Comparison of ENCODE assay signal across 24 cellular contexts in the genomic region with DNA sequence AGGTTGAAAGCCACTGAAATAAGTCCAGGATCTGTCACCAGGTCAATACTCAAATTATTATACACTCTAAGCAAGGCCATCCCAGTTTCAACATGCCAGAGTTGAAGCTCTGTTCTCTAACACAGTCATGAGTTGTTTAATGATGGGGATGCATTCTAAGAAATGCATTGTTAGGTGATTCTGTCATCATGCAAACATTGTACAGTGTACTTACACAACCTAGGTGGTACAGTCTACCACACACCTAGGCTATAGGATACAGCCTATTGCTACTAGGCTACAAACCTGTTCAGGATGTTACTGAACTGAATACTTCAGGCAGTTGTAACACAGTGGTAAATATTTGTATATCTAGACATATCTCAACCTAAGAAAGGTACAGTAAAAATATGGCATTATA.
DNase-seq lines count a peak whose midpoint lies in the region; ATAC-seq, FAIRE-seq and TF ChIP-seq lines count a peak whose summit lies in the region.
"Had no signal": no experiment of that assay in that cellular context is flagged by ENCODE, and none has a peak within 500 bp of the region (broad histone marks: within the 10 kb centered on the region; RNA-seq: fewer than 3 reads in every experiment).

No MANE protein-coding gene starts in this region.

- H3K4me3 ChIP-seq in HepG2 (replicated peaks in 1 of 3; ENCODE audit: insufficient read depth in 1 of 3, low read depth in 2 of 3, low read length in 3 of 3) (no peak overlapping the region), right lobe of liver (no peak overlapping the region), smooth muscle cell (no peak overlapping the region), transverse colon (no peak overlapping the region)
- H3K4me3 ChIP-seq: PC-9, skin epidermis had no signal

- POLR2A ChIA-PET in HepG2 (lab: Yijun Ruan, JAX): no interaction called here
- POLR2A ChIA-PET in RWPE1 (lab: Yijun Ruan, JAX; ENCODE audit: low non-redundant PET): no interaction called here
- POLR2A ChIA-PET in WTC11 (lab: Charles Lee): no interaction called here

- no peaks in the 10 kb centered on the region for H3K36me3 Mint-ChIP-seq in WTC11

- H4K20me1 ChIP-seq in HepG2 (ENCODE audit: insufficient read depth, low read length) (no peaks in the 10 kb centered on the region), smooth muscle cell (ENCODE audit: low read depth) (peaks cover 21% of the 10 kb centered on the region)

- no peak for TF ChIP-seq RAD21 in HepG2 (CRISPR knock-in tag; IDR thresholded peaks at IDR 0.05)

- H3K27ac Mint-ChIP-seq in WTC11: no peak overlapping the region
- H3K27ac Mint-ChIP-seq: CD4-positive, alpha-beta memory T cell; stimulated activated naive CD8-positive, alpha-beta T cell treated with anti-CD3 and anti-CD28 coated beads, Interleukin-15, Interleukin-2, amounts not matched to agents 100 ng/mL and 50 ng/mL, for 24 hours; type B pancreatic cell had no signal

- no peak overlapping the region for H3K27ac ChIP-seq in HepG2 (ENCODE audit: extremely low read length, insufficient read depth, low read length)
- H3K27ac ChIP-seq in right lobe of liver: no peak overlapping the region
- no peak overlapping the region for H3K27ac ChIP-seq in RWPE1
- H3K27ac ChIP-seq in smooth muscle cell (ENCODE audit: low read depth): peak overlapping the region; percentile 3
- no peak overlapping the region for H3K27ac ChIP-seq in transverse colon
- H3K27ac ChIP-seq: PC-9, skin epidermis had no signal

- TF ChIP-seq POLR2A in HepG2 (IDR thresholded peaks at IDR 0.05; ENCODE audit: insufficient read depth in 1 of 2, low read depth in 2 of 2, low read length in 2 of 2) (no peak), right lobe of liver (IDR thresholded peaks at IDR 0.05) (no peak), transverse colon (IDR thresholded peaks at IDR 0.05) (no peak)

- intact Hi-C loops in HepG2 (cut with micrococcal nuclease; ENCODE audit: unreplicated experiment): no loop called here
- intact Hi-C loops in right lobe of liver (cut with DNase I): no loop called here
- intact Hi-C loops in transverse colon (cut with DNase I; ENCODE audit: low total_unique reads): no loop called here

- in situ Hi-C loops in HepG2 (cut with HindIII; ENCODE audit: extremely low pct_ligation_motif_present, low pct_unique_long_range_greater_than_20kb): no loop called here
- in situ Hi-C loops in transverse colon (cut with MboI; ENCODE audit: low pct_ligation_motif_present in 1 of 4, low pct_unique_long_range_greater_than_20kb in 1 of 4, low sequenced_read_pairs in 3 of 4): no loop called here

- no peak for TF ChIP-seq EP300 in HepG2 (IDR thresholded peaks at IDR 0.05; ENCODE audit: low read depth in 2 of 2, low read length in 2 of 2)
- no peak for TF ChIP-seq EP300 in HepG2 (CRISPR knock-in tag; IDR thresholded peaks at IDR 0.05; ENCODE audit: borderline replicate concordance)
- no peak for TF ChIP-seq EP300 in transverse colon (IDR thresholded peaks at IDR 0.05; ENCODE audit: low read depth)

- H3K4me1 ChIP-seq in HepG2 (ENCODE audit: insufficient read depth, low read length) (no peaks in the 10 kb centered on the region), right lobe of liver (no peaks in the 10 kb centered on the region), smooth muscle cell (ENCODE audit: low read depth) (no peaks in the 10 kb centered on the region), transverse colon (peaks cover 13 to 30% (median 16%) of the 10 kb centered on the region in 4 donors)

- H2AFZ ChIP-seq in HepG2 (ENCODE audit: low read length): no peak overlapping the region
- no peak overlapping the region for H2AFZ ChIP-seq in smooth muscle cell (ENCODE audit: low read depth)
- H2AFZ ChIP-seq: PC-9 had no signal

- no TSS peak for BruUV-seq in HepG2 (replicated peaks; lab: Mats Ljungman, UMichigan)

- H3K4me1 Mint-ChIP-seq in WTC11: peaks cover 7% of the 10 kb centered on the region

- FAIRE-seq in HepG2 (lab: Jason Lieb, UNC): no peak

- H3K36me3 ChIP-seq in HepG2 (replicated peaks in 1 of 2; ENCODE audit: control insufficient read depth in 1 of 2, insufficient read depth in 2 of 2, low read length in 2 of 2): no peaks in the 10 kb centered on the region
- H3K36me3 ChIP-seq in right lobe of liver: no peaks in the 10 kb centered on the region
- H3K36me3 ChIP-seq in smooth muscle cell (ENCODE audit: low read depth): no peaks in the 10 kb centered on the region
- H3K36me3 ChIP-seq in transverse colon: no peaks in the 10 kb centered on the region

- H3K27me3 Mint-ChIP-seq in WTC11 (ENCODE audit: low read depth): no peaks in the 10 kb centered on the region
- H3K27me3 Mint-ChIP-seq: CD4-positive, alpha-beta memory T cell; central memory CD8-positive, alpha-beta T cell; stimulated activated naive CD8-positive, alpha-beta T cell treated with anti-CD3 and anti-CD28 coated beads, Interleukin-15, Interleukin-2, amounts not matched to agents 100 ng/mL and 50 ng/mL, for 24 hours; type B pancreatic cell had no signal

- H3K27me3 ChIP-seq in HepG2 (ENCODE audit: control insufficient read depth in 1 of 2, insufficient read depth in 2 of 2, low read length in 2 of 2) (no peaks in the 10 kb centered on the region), right lobe of liver (no peaks in the 10 kb centered on the region), smooth muscle cell (ENCODE audit: low read depth) (no peaks in the 10 kb centered on the region), transverse colon (no peaks in the 10 kb centered on the region)

- no peaks in the 10 kb centered on the region for H3K9me3 Mint-ChIP-seq in WTC11
- H3K9me3 Mint-ChIP-seq: CD4-positive, alpha-beta memory T cell; central memory CD8-positive, alpha-beta T cell; stimulated activated naive CD8-positive, alpha-beta T cell treated with anti-CD3 and anti-CD28 coated beads, Interleukin-15, Interleukin-2, amounts not matched to agents 100 ng/mL and 50 ng/mL, for 24 hours; type B pancreatic cell had no signal

- DNase-seq in HepG2 (ENCODE audit: low spot score) (peak; percentile 16), right lobe of liver (no peak), RWPE1 (ENCODE audit: low spot score) (peak; percentile 13), smooth muscle cell (lab: John Stamatoyannopoulos, UW; ENCODE audit: unreplicated experiment) (no peak), transverse colon (no peak), NCI-H1105 (lab: John Stamatoyannopoulos, UW) (no peak), WTC11 (ENCODE audit: low spot score) (no peak)
- DNase-seq: activated CD4-positive, alpha-beta T cell treated with anti-CD3 and anti-CD28 coated beads, Interleukin-2, amount 50 U/mL, for 48 hours; activated gamma-delta T cell treated with Interleukin-2 at 50 U/mL for 16 hours; activated T-cell treated with anti-CD3 and anti-CD28 coated beads for 4 hours; amniotic stem cell; CD4-positive, alpha-beta memory T cell; Karpas-422; midbrain; NCI-H1105 treated with DMSO at 0.1 percent for 48 hours; NCI-H2107; NCI-H524 treated with DMSO at 0.1 percent for 48 hours; stimulated activated CD4-positive, alpha-beta T cell treated with anti-CD3 and anti-CD28 coated beads, Interleukin-2, amount 100 ng/mL, for 48 hours had no signal

- no peak overlapping the region for H3K4me3 Mint-ChIP-seq in WTC11
- H3K4me3 Mint-ChIP-seq: CD4-positive, alpha-beta memory T cell; central memory CD8-positive, alpha-beta T cell; stimulated activated naive CD8-positive, alpha-beta T cell treated with anti-CD3 and anti-CD28 coated beads, Interleukin-15, Interleukin-2, amounts not matched to agents 100 ng/mL and 50 ng/mL, for 24 hours; type B pancreatic cell had no signal

- H3K9me3 ChIP-seq in HepG2 (ENCODE audit: low read length) (no peaks in the 10 kb centered on the region), right lobe of liver (no peaks in the 10 kb centered on the region), smooth muscle cell (replicated peaks; ENCODE audit: low read depth) (no peaks in the 10 kb centered on the region), transverse colon (no peaks in the 10 kb centered on the region)

- CTCF ChIA-PET in HepG2 (lab: Yijun Ruan, JAX; ENCODE audit: low intra/inter-chr PET ratio, low total read pairs): no interaction called here
- CTCF ChIA-PET in RWPE1 (lab: Yijun Ruan, JAX): no interaction called here
- CTCF ChIA-PET in WTC11 (lab: Charles Lee): no interaction called here

- H3F3A ChIP-seq in smooth muscle cell (ENCODE audit: low read depth): no peaks in the 10 kb centered on the region

- H3K4me2 ChIP-seq in HepG2 (ENCODE audit: low read depth, low read length) (no peak overlapping the region), smooth muscle cell (no peak overlapping the region)
- H3K4me2 ChIP-seq: PC-9 had no signal

- ATAC-seq in HepG2 (no peak), right lobe of liver (no peak), esophagus mucosa (peak; percentile 65), WTC11 (no peak)

- H3K79me2 ChIP-seq in HepG2 (ENCODE audit: insufficient read depth, low read length) (no peaks in the 10 kb centered on the region), smooth muscle cell (ENCODE audit: low read depth) (peaks cover 4% of the 10 kb centered on the region)

- H3K9ac ChIP-seq in HepG2 (ENCODE audit: insufficient read depth, low read depth, low read length) (no peak overlapping the region), smooth muscle cell (ENCODE audit: low read depth) (no peak overlapping the region)

- no peak for TF ChIP-seq CTCF in HepG2 (CRISPR knock-in tag; IDR thresholded peaks at IDR 0.05)
- no peak for TF ChIP-seq CTCF in right lobe of liver (IDR thresholded peaks at IDR 0.05)
- no peak for TF ChIP-seq CTCF in RWPE1 (conservative IDR thresholded peaks at IDR 0.05; ENCODE audit: low read depth)
- TF ChIP-seq CTCF in smooth muscle cell (IDR thresholded peaks at IDR 0.05; ENCODE audit: borderline replicate concordance, insufficient read depth, poor library complexity, severe bottlenecking): no peak
- TF ChIP-seq CTCF in transverse colon (IDR thresholded peaks at IDR 0.05): no peak
- TF ChIP-seq CTCF in WTC11 (IDR thresholded peaks at IDR 0.05): no peak

TF ChIP-seq in WTC11, 78 proteins besides CTCF, POLR2A, EP300 and RAD21 (continues in another document):
- TF ChIP-seq KAT7 (CRISPR knock-in tag; IDR thresholded peaks at IDR 0.05; ENCODE audit: borderline replicate concordance): no peak
- TF ChIP-seq RORB (CRISPR knock-in tag; IDR thresholded peaks at IDR 0.05): no peak

Comparison
In these comparisons a context has a peak if more than half of its experiments do, and no peak if none do; other contexts are left out.
1. DNase-seq: peak in HepG2 (single experiment) and RWPE1 (single experiment); none in right lobe of liver (0 of 3), smooth muscle cell (single experiment), transverse colon (single experiment), NCI-H1105 (single experiment) and WTC11 (single experiment).